17 cellular contexts compared by ENCODE assay signal in genomic region chr11:57356179-57356757, GRCh38. TPM values are rescaled to one million over a fixed set of nuclear protein-coding genes. Genes with fewer than 3 reads are reported as not detected.
A peak's percentile ranks its signal among the peaks of the same experiment; 100 is the strongest.
DNase-seq lines count a peak whose midpoint lies in the region; ATAC-seq, FAIRE-seq and TF ChIP-seq lines count a peak whose summit lies in the region.
"Had no signal": no experiment of that assay in that cellular context is flagged by ENCODE, and none has a peak within 500 bp of the region (broad histone marks: within the 10 kb centered on the region; RNA-seq: fewer than 3 reads in every experiment).

No MANE protein-coding gene starts in this region.

- no peak for DNase-seq in CD14-positive monocyte (ENCODE audit: low spot score)
- DNase-seq in MV-4-11 (lab: John Stamatoyannopoulos, UW) = peak; percentile 67
- no peak for DNase-seq in GM12878 (ENCODE audit: low read depth, low spot score)
- DNase-seq in nephron progenitor cell = no peak
- no peak for DNase-seq in effector memory CD4-positive, alpha-beta T cell
- no peak for DNase-seq in NCI-H2029 (lab: John Stamatoyannopoulos, UW)
- DNase-seq in NCI-H2196 treated with DMSO at 0.1 percent for 48 hours (lab: John Stamatoyannopoulos, UW; ENCODE audit: unreplicated experiment) = no peak
- DNase-seq: GM23248, KBM-7, NCI-H1417 treated with DMSO at 0.1 percent for 48 hours, NCI-H2029 treated with DMSO at 0.1 percent for 48 hours, NCI-H510A treated with DMSO at 0.1 percent for 48 hours, PC-3, T-cell had no signal

- H3K36me3 Mint-ChIP-seq in CD14-positive monocyte = no peaks in the 10 kb centered on the region
- H3K36me3 Mint-ChIP-seq in nephron progenitor cell (ENCODE audit: low read depth) = peaks cover 5% of the 10 kb centered on the region
- H3K36me3 Mint-ChIP-seq: T-cell had no signal

- H3K4me2 ChIP-seq in GM12878 (ENCODE audit: control insufficient read depth, insufficient read depth) = no peak overlapping the region

- FAIRE-seq in GM12878 (lab: Jason Lieb, UNC) = no peak

- H2AFZ ChIP-seq in GM12878 (ENCODE audit: control insufficient read depth, low read depth, low read length) = no peak overlapping the region; the same call in 1 of the 2 replicates
- H2AFZ ChIP-seq: GM23248 had no signal

- H3K4me3 Mint-ChIP-seq in CD14-positive monocyte (peak overlapping the region in 1 of 2 donors; percentile 70), nephron progenitor cell (no peak overlapping the region)
- H3K4me3 Mint-ChIP-seq: T-cell had no signal

- no peak for ATAC-seq in GM12878
- ATAC-seq in GM21423 (IDR thresholded peaks at IDR 0.05; ENCODE audit: unreplicated experiment) = no peak
- ATAC-seq: PC-3, T-cell had no signal

- in situ Hi-C loops in GM12878 (cut with MboI) = no loop called here

- SMC1A ChIA-PET in GM12878 (lab: Charles Lee; ENCODE audit: uncharacterized antibody, unreplicated experiment) = no interaction called here

- TF ChIP-seq RAD21 in GM12878 (IDR thresholded peaks at IDR 0.05; ENCODE audit: insufficient read depth, low read depth, low read length) = no peak

- TF ChIP-seq EP300 in GM12878 (IDR thresholded peaks at IDR 0.05; ENCODE audit: borderline replicate concordance in 1 of 2, control insufficient read depth in 1 of 2, low read depth in 2 of 2, low read length in 2 of 2) = no peak

- H4K20me1 ChIP-seq in GM12878 (ENCODE audit: control insufficient read depth, insufficient read depth) = no peaks in the 10 kb centered on the region

- RAD21 ChIA-PET in GM12878 (lab: Charles Lee; ENCODE audit: unreplicated experiment) = interaction anchor here (1.1 kb wide), 1 partner anchor 11 kb away, joined by 3 read pairs; no protein-coding TSS in a partner anchor

- H3K27me3 ChIP-seq in GM12878 (replicated peaks in 1 of 2; ENCODE audit: control insufficient read depth in 2 of 2, insufficient read depth in 2 of 2, low read length in 1 of 2) = no peaks in the 10 kb centered on the region; a peak in 1 of 4 replicates
- no peaks in the 10 kb centered on the region for H3K27me3 ChIP-seq in effector memory CD4-positive, alpha-beta T cell (replicated peaks; ENCODE audit: control insufficient read depth, insufficient read depth, low read length, poor library complexity, severe bottlenecking)

- peak overlapping the region in 6 of 7 donors; percentile 6 to 86 (median 49) for H3K27ac Mint-ChIP-seq in CD14-positive monocyte
- peak overlapping the region; percentile 21 for H3K27ac Mint-ChIP-seq in nephron progenitor cell
- H3K27ac Mint-ChIP-seq: T-cell had no signal

- H3K4me1 ChIP-seq in GM12878 (ENCODE audit: control insufficient read depth, insufficient read depth, low read length) = no peaks in the 10 kb centered on the region
- H3K4me1 ChIP-seq in effector memory CD4-positive, alpha-beta T cell (ENCODE audit: control insufficient read depth, insufficient read depth, low read length, poor library complexity, severe bottlenecking) = no peaks in the 10 kb centered on the region

- no peaks in the 10 kb centered on the region for H3K36me3 ChIP-seq in GM12878 (ENCODE audit: control insufficient read depth in 2 of 2, insufficient read depth in 2 of 2, low read length in 1 of 2)
- H3K36me3 ChIP-seq in effector memory CD4-positive, alpha-beta T cell (ENCODE audit: control insufficient read depth, insufficient read depth, low read length) = no peaks in the 10 kb centered on the region

- WGBS in GM12878 (ENCODE audit: insufficient coverage, insufficient replicate concordance, low lambda C conversion rate, missing lambda C conversion rate) = 27% methylated on average over 12 of the region's 12 CpGs

- no peak overlapping the region for H3K9ac ChIP-seq in GM12878 (ENCODE audit: control insufficient read depth, insufficient read depth, low read length)
- H3K9ac ChIP-seq: GM23248 had no signal

- intact Hi-C loops in CD14-positive monocyte (cut with micrococcal nuclease) = loop anchor here in 1 of 2 donors (10.0 kb wide), 1 partner anchor 289 kb away; the partner anchor contains the start of gene YPEL4
- intact Hi-C loops in GM12878 (cut with micrococcal nuclease; ENCODE audit: unreplicated experiment) = no loop called here

- no peaks in the 10 kb centered on the region; the same call in 2 of the 3 replicates for H3K9me3 ChIP-seq in GM12878 (replicated peaks; ENCODE audit: control insufficient read depth, insufficient read depth, low read length)
- no peaks in the 10 kb centered on the region for H3K9me3 ChIP-seq in effector memory CD4-positive, alpha-beta T cell (ENCODE audit: control insufficient read depth, low read length)

- no peak for TF ChIP-seq CTCF in CD14-positive monocyte (IDR thresholded peaks at IDR 0.05)
- TF ChIP-seq CTCF in GM12878 (IDR thresholded peaks at IDR 0.05 in 2 of 3, conservative IDR thresholded peaks at IDR 0.05 in 1 of 3; ENCODE audit: control insufficient read depth in 2 of 3, extremely low read depth in 1 of 3, insufficient read depth in 1 of 3, low read depth in 3 of 3, low read length in 3 of 3) = no peak
- no peak for TF ChIP-seq CTCF in nephron progenitor cell (IDR thresholded peaks at IDR 0.05)

- H3K4me1 Mint-ChIP-seq in CD14-positive monocyte (peaks cover 25% of the 10 kb centered on the region), nephron progenitor cell (peaks cover 68% of the 10 kb centered on the region)
- H3K4me1 Mint-ChIP-seq: T-cell had no signal

- BruUV-seq in GM12878 (replicated peaks; lab: Mats Ljungman, UMichigan) = no TSS peak

- H3K4me3 ChIP-seq in GM12878 = no peak overlapping the region
- H3K4me3 ChIP-seq in effector memory CD4-positive, alpha-beta T cell (ENCODE audit: insufficient read depth, low read depth, low read length, poor library complexity, severe bottlenecking) = no peak overlapping the region
- H3K4me3 ChIP-seq: GM23248 had no signal

- H3K27me3 Mint-ChIP-seq in CD14-positive monocyte (ENCODE audit: low read depth in 3 of 3) = peaks cover 0 to 3% (median 2%) of the 10 kb centered on the region in 3 donors
- H3K27me3 Mint-ChIP-seq in nephron progenitor cell (ENCODE audit: low read depth, poor library complexity) = peaks cover 5% of the 10 kb centered on the region

- no peaks in the 10 kb centered on the region for H3K79me2 ChIP-seq in GM12878 (ENCODE audit: control insufficient read depth, insufficient read depth, low read length)

- CTCF ChIA-PET in GM12878 (lab: Yijun Ruan, JAX) = interaction anchor here (1.2 to 2.4 kb wide), 3 partner anchors 8 to 211 kb away, joined by 3 to 8 read pairs (median 3); partner anchors contain the start of gene UBE2L6

- H3K9me3 Mint-ChIP-seq in CD14-positive monocyte = peaks cover 0 to 4% (median 2%) of the 10 kb centered on the region in 7 donors
- H3K9me3 Mint-ChIP-seq in nephron progenitor cell = peaks cover 9% of the 10 kb centered on the region

- POLR2A ChIA-PET in GM12878 (lab: Charles Lee) = interaction anchor here (1.2 kb wide), 1 partner anchor 69 kb away, joined by 4 read pairs; no protein-coding TSS in a partner anchor

- H3K27ac ChIP-seq in GM12878 (ENCODE audit: control insufficient read depth, insufficient read depth) = no peak overlapping the region
- H3K27ac ChIP-seq in effector memory CD4-positive, alpha-beta T cell (ENCODE audit: insufficient read depth, low read length, poor library complexity, severe bottlenecking) = no peak overlapping the region
- H3K27ac ChIP-seq: GM23248 had no signal

- no peak for TF ChIP-seq POLR2A in GM12878 (IDR thresholded peaks at IDR 0.05; ENCODE audit: low read depth, low read length)

RNA-seq across cellular contexts. Expression of gene P2RX3, which starts 18.1 kb away (rescaled TPM):
- polyA plus RNA-seq in CD14-positive monocyte = not detected
- total RNA-seq in GM12878 (2013; cell fraction: nucleolus; rRNA removed) = not detected in 2 replicates
- not detected in 2 replicates for total RNA-seq in GM12878 (2014; rRNA removed)
- not detected in 2 replicates for total RNA-seq in GM12878 (2014; rRNA removed; fragmentation: Illumina TruSeq; extraction: Trizol)
- total RNA-seq in GM12878 (2021) = not detected in 2 replicates
- polyA plus RNA-seq in GM12878 (2011; ENCODE audit: low read depth) = not detected
- 0.05 TPM in 1 of 2 replicates, not detected in the other for polyA plus RNA-seq in GM12878 (2011; rRNA removed)
- polyA plus RNA-seq in GM12878 (2011; cell fraction: cytosol; rRNA removed) = 0.03 TPM in 2 replicates
- polyA plus RNA-seq in GM12878 (2011; cell fraction: nucleus; rRNA removed) = 0.07 TPM in 1 of 2 replicates, not detected in the other
- polyA plus RNA-seq in GM12878 (2012) = not detected in 2 replicates
- not detected in 2 replicates for polyA plus RNA-seq in GM12878 (2014; fragmentation: Illumina TruSeq; extraction: Trizol)
- polyA plus RNA-seq in GM12878 (2014; fragmentation: Nextera tagmentation; extraction: Ambion mirVana) = not detected
- 0.12 TPM in 1 of 2 replicates, not detected in the other for polyA plus RNA-seq in GM12878 (2014; rRNA removed)
- not detected for polyA plus RNA-seq in GM12878 (2016; fragmentation: Nextera tagmentation; extraction: Ambion mirVana)
- polyA minus RNA-seq in GM12878 (2011; rRNA and poly(A)+ RNA removed) = not detected in 2 replicates
- not detected in 2 replicates for polyA minus RNA-seq in GM12878 (2011; cell fraction: cytosol; rRNA and poly(A)+ RNA removed)
- not detected in 2 replicates for polyA minus RNA-seq in GM12878 (2011; cell fraction: nucleus; rRNA and poly(A)+ RNA removed)
- total RNA-seq: GM23248, MCF 10A, PC-3, T-cell had no signal
- polyA plus RNA-seq: BJ had no signal

RNA-seq across cellular contexts. Expression of gene SSRP1, which starts 20.6 kb away (rescaled TPM):
- polyA plus RNA-seq in CD14-positive monocyte (10 to 100 TPM in 1 of 2 donors, 1 to 10 TPM in 1; 9.8 to 14.7 TPM), GM12878 (2011; rRNA removed) (135 and 217 TPM in 2 replicates), GM12878 (2014; fragmentation: Illumina TruSeq; extraction: Trizol) (279 and 333 TPM in 2 replicates), GM12878 (2014; fragmentation: Nextera tagmentation; extraction: Ambion mirVana) (100 to 1,000 TPM in 1 of 2 experiments, 10 to 100 TPM in 1; 74.3 to 119 TPM), GM12878 (2014; rRNA removed) (143 and 145 TPM in 2 replicates), GM12878 (2016; fragmentation: Nextera tagmentation; extraction: Ambion mirVana) (10 to 100 TPM; 73.6 to 79.6 TPM)
- 23.8 and 30.4 TPM in 2 replicates for total RNA-seq in GM12878 (2013; cell fraction: nucleolus; rRNA removed)
- total RNA-seq in GM12878 (2014; rRNA removed) (130 and 132 TPM in 2 replicates), GM12878 (2014; rRNA removed; fragmentation: Illumina TruSeq; extraction: Trizol) (188 and 207 TPM in 2 replicates), GM12878 (2021) (174 and 183 TPM in 2 replicates)
- polyA plus RNA-seq in GM12878 (2011; ENCODE audit: low read depth) = 84.5 TPM
- 273 and 353 TPM in 2 replicates for polyA plus RNA-seq in GM12878 (2011; cell fraction: cytosol; rRNA removed)
- polyA plus RNA-seq in GM12878 (2011; cell fraction: nucleus; rRNA removed) = 125 and 155 TPM in 2 replicates
- polyA plus RNA-seq in GM12878 (2012) = 96.1 and 99.1 TPM in 2 replicates
- polyA minus RNA-seq in GM12878 (2011; rRNA and poly(A)+ RNA removed) = 215 and 222 TPM in 2 replicates
- 62.8 and 96.7 TPM in 2 replicates for polyA minus RNA-seq in GM12878 (2011; cell fraction: cytosol; rRNA and poly(A)+ RNA removed)
- polyA minus RNA-seq in GM12878 (2011; cell fraction: nucleus; rRNA and poly(A)+ RNA removed) = 25.4 and 36.8 TPM in 2 replicates

RNA-seq across cellular contexts. Expression of gene PRG3, which starts 24.7 kb away (rescaled TPM):
- polyA plus RNA-seq in CD14-positive monocyte (not detected), GM12878 (2011; rRNA removed) (not detected in 2 replicates), GM12878 (2014; fragmentation: Illumina TruSeq; extraction: Trizol) (not detected in 2 replicates), GM12878 (2014; fragmentation: Nextera tagmentation; extraction: Ambion mirVana) (not detected), GM12878 (2014; rRNA removed) (not detected in 2 replicates), GM12878 (2016; fragmentation: Nextera tagmentation; extraction: Ambion mirVana) (not detected)
- not detected in 2 replicates for total RNA-seq in GM12878 (2013; cell fraction: nucleolus; rRNA removed)
- total RNA-seq in GM12878 (2014; rRNA removed) (not detected in 2 replicates), GM12878 (2014; rRNA removed; fragmentation: Illumina TruSeq; extraction: Trizol) (not detected in 2 replicates), GM12878 (2021) (not detected in 2 replicates)
- not detected for polyA plus RNA-seq in GM12878 (2011; ENCODE audit: low read depth)
- polyA plus RNA-seq in GM12878 (2011; cell fraction: cytosol; rRNA removed) = not detected in 2 replicates
- polyA plus RNA-seq in GM12878 (2011; cell fraction: nucleus; rRNA removed) = not detected in 2 replicates
- not detected in 2 replicates for polyA plus RNA-seq in GM12878 (2012)
- polyA minus RNA-seq in GM12878 (2011; rRNA and poly(A)+ RNA removed) = not detected in 2 replicates
- not detected in 2 replicates for polyA minus RNA-seq in GM12878 (2011; cell fraction: cytosol; rRNA and poly(A)+ RNA removed)
- polyA minus RNA-seq in GM12878 (2011; cell fraction: nucleus; rRNA and poly(A)+ RNA removed) = not detected in 2 replicates
- total RNA-seq: GM23248, MCF 10A, PC-3, T-cell had no signal
- polyA plus RNA-seq: BJ, GM23248 had no signal

RNA-seq across cellular contexts. Expression of gene TNKS1BP1, which starts 31.5 kb away (rescaled TPM):
- polyA plus RNA-seq in CD14-positive monocyte (under 1 TPM; 0.29 to 0.50 TPM), GM12878 (2011; rRNA removed) (3.5 and 4.4 TPM in 2 replicates), GM12878 (2014; fragmentation: Illumina TruSeq; extraction: Trizol) (4.9 and 7.3 TPM in 2 replicates), GM12878 (2014; fragmentation: Nextera tagmentation; extraction: Ambion mirVana) (under 1 TPM; 0.26 to 0.47 TPM), GM12878 (2014; rRNA removed) (5.2 and 6.8 TPM in 2 replicates), GM12878 (2016; fragmentation: Nextera tagmentation; extraction: Ambion mirVana) (1 to 10 TPM; 2.1 to 4.1 TPM)
- 26.1 and 29.2 TPM in 2 replicates for total RNA-seq in GM12878 (2013; cell fraction: nucleolus; rRNA removed)
- total RNA-seq in GM12878 (2014; rRNA removed) (4.8 and 5.6 TPM in 2 replicates), GM12878 (2014; rRNA removed; fragmentation: Illumina TruSeq; extraction: Trizol) (2.2 and 3.1 TPM in 2 replicates), GM12878 (2021) (12.5 and 15.8 TPM in 2 replicates)
- 6.7 TPM for polyA plus RNA-seq in GM12878 (2011; ENCODE audit: low read depth)
- 3.9 and 5.5 TPM in 2 replicates for polyA plus RNA-seq in GM12878 (2011; cell fraction: cytosol; rRNA removed)
- 16.4 and 20.4 TPM in 2 replicates for polyA plus RNA-seq in GM12878 (2011; cell fraction: nucleus; rRNA removed)
- polyA plus RNA-seq in GM12878 (2012) = 8.7 and 9.5 TPM in 2 replicates
- 6.2 and 10.0 TPM in 2 replicates for polyA minus RNA-seq in GM12878 (2011; rRNA and poly(A)+ RNA removed)
- polyA minus RNA-seq in GM12878 (2011; cell fraction: cytosol; rRNA and poly(A)+ RNA removed) = 4.8 and 5.5 TPM in 2 replicates
- 1.8 and 4.4 TPM in 2 replicates for polyA minus RNA-seq in GM12878 (2011; cell fraction: nucleus; rRNA and poly(A)+ RNA removed)

RNA-seq across cellular contexts. Expression of gene PRG2, which starts 34.2 kb away (rescaled TPM):
- polyA plus RNA-seq in CD14-positive monocyte (not detected), GM12878 (2011; rRNA removed) (0.23 and 0.43 TPM in 2 replicates), GM12878 (2014; fragmentation: Illumina TruSeq; extraction: Trizol) (0.10 TPM in 1 of 2 replicates, not detected in the other), GM12878 (2014; fragmentation: Nextera tagmentation; extraction: Ambion mirVana) (1 to 10 TPM in 1 of 2 experiments, under 1 TPM in 1; 0.88 to 1.0 TPM), GM12878 (2014; rRNA removed) (0.25 and 0.40 TPM in 2 replicates), GM12878 (2016; fragmentation: Nextera tagmentation; extraction: Ambion mirVana) (under 1 TPM in 1 of 2 experiments, not detected in 1; 0.19 TPM)
- 1.2 and 1.3 TPM in 2 replicates for total RNA-seq in GM12878 (2013; cell fraction: nucleolus; rRNA removed)
- total RNA-seq in GM12878 (2014; rRNA removed) (0.68 TPM in 1 of 2 replicates, not detected in the other), GM12878 (2014; rRNA removed; fragmentation: Illumina TruSeq; extraction: Trizol) (0.41 TPM in 1 of 2 replicates, not detected in the other), GM12878 (2021) (1.7 and 2.0 TPM in 2 replicates)
- polyA plus RNA-seq in GM12878 (2011; ENCODE audit: low read depth) = 1.2 TPM
- 0.87 and 1.3 TPM in 2 replicates for polyA plus RNA-seq in GM12878 (2011; cell fraction: cytosol; rRNA removed)
- 7.3 and 7.5 TPM in 2 replicates for polyA plus RNA-seq in GM12878 (2011; cell fraction: nucleus; rRNA removed)
- polyA plus RNA-seq in GM12878 (2012) = 1.3 and 1.7 TPM in 2 replicates
- 0.72 and 1.2 TPM in 2 replicates for polyA minus RNA-seq in GM12878 (2011; rRNA and poly(A)+ RNA removed)
- not detected in 2 replicates for polyA minus RNA-seq in GM12878 (2011; cell fraction: cytosol; rRNA and poly(A)+ RNA removed)
- 0.36 and 1.1 TPM in 2 replicates for polyA minus RNA-seq in GM12878 (2011; cell fraction: nucleus; rRNA and poly(A)+ RNA removed)
- total RNA-seq: MCF 10A, PC-3 had no signal
- polyA plus RNA-seq: BJ had no signal

Comparison
In these comparisons a context has a peak if more than half of its experiments do, and no peak if none do; other contexts are left out.
1. RNA of gene SSRP1, which starts 20.6 kb away (polyA plus RNA-seq): 73.6 to 353 TPM in GM12878; 9.8 to 14.7 TPM in CD14-positive monocyte; every median in the first group is over 4 times any median in the second.